Comparison of ENCODE assay signal across 1 cellular context in genomic region chr17:49361902-49362722, GRCh38.
TF ChIP-seq lines count a peak whose summit lies in the region.

ZNF652 (minus strand) TSS chr17:49362250; CDS start chr17:49317725, 44,525 bp downstream.

TF ChIP-seq in GM12878, 131 proteins besides CTCF, POLR2A, EP300 and RAD21 (continued from another document):
- TF ChIP-seq, protein P1, sequence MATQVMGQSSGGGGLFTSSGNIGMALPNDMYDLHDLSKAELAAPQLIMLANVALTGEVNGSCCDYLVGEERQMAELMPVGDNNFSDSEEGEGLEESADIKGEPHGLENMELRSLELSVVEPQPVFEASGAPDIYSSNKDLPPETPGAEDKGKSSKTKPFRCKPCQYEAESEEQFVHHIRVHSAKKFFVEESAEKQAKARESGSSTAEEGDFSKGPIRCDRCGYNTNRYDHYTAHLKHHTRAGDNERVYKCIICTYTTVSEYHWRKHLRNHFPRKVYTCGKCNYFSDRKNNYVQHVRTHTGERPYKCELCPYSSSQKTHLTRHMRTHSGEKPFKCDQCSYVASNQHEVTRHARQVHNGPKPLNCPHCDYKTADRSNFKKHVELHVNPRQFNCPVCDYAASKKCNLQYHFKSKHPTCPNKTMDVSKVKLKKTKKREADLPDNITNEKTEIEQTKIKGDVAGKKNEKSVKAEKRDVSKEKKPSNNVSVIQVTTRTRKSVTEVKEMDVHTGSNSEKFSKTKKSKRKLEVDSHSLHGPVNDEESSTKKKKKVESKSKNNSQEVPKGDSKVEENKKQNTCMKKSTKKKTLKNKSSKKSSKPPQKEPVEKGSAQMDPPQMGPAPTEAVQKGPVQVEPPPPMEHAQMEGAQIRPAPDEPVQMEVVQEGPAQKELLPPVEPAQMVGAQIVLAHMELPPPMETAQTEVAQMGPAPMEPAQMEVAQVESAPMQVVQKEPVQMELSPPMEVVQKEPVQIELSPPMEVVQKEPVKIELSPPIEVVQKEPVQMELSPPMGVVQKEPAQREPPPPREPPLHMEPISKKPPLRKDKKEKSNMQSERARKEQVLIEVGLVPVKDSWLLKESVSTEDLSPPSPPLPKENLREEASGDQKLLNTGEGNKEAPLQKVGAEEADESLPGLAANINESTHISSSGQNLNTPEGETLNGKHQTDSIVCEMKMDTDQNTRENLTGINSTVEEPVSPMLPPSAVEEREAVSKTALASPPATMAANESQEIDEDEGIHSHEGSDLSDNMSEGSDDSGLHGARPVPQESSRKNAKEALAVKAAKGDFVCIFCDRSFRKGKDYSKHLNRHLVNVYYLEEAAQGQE (IDR thresholded peaks at IDR 0.05; ENCODE audit: low read depth, low read length): no peak
- TF ChIP-seq ZNF217 (IDR thresholded peaks at IDR 0.05) (peak; percentile 7; the same call in 1 of the 2 replicates), EED (IDR thresholded peaks at IDR 0.05; ENCODE audit: low read depth) (0 out of 2 replicates have a peak, but pooled peaks have one; percentile 34), MYB (IDR thresholded peaks at IDR 0.05; ENCODE audit: borderline replicate concordance, low read depth, low read length) (no peak), RAD51 (IDR thresholded peaks at IDR 0.05) (no peak), YY1 (IDR thresholded peaks at IDR 0.05; ENCODE audit: low read depth, low read length) (0 out of 2 replicates have a peak, but pooled peaks have one; percentile 6), MLLT1 (IDR thresholded peaks at IDR 0.05) (no peak)
- TF ChIP-seq, protein P2, sequence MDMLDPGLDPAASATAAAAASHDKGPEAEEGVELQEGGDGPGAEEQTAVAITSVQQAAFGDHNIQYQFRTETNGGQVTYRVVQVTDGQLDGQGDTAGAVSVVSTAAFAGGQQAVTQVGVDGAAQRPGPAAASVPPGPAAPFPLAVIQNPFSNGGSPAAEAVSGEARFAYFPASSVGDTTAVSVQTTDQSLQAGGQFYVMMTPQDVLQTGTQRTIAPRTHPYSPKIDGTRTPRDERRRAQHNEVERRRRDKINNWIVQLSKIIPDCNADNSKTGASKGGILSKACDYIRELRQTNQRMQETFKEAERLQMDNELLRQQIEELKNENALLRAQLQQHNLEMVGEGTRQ (IDR thresholded peaks at IDR 0.05; ENCODE audit: borderline replicate concordance, low read depth, low read length): no peak
TF ChIP-seq in GM12878: peak in this region for 18.
